ENCODE assay signal across 20 cellular contexts in the genomic region with DNA sequence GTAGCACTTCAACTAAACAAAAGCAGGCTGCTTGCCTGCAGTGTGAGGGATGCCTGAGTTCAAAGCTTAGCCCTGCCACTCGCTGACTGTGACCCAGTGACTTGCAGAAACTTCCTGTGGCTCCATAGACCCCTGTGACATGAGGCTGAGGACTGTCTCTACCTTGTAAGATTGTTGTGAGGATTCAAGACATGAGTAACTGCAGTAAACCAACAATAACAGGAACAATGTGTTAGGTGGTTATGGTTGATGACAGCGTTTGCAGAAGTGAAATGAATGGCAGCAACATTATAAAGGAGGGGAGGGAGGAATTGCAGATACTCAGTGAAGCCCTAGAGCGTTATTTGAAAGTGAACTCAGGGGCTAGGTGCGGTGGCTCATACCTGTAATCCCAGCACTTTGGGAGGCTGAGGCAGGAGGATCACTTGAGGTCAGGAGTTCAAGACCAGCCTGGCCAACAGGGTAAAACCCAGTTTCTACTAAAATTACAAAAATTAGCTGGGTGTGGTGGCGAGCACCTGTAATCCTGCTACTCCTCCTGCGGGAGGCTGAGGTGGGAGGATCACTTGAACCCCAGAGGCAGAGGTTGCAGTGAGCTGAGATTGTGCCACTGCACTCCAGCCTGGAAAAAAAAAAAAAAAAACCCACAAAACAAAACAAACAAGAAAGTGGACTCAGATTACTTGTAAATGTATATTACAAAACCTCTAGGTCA. TPM values are rescaled to one million over a fixed set of nuclear protein-coding genes. Genes with fewer than 3 reads are reported as not detected.
DNase-seq lines count a peak whose midpoint lies in the region; ATAC-seq and TF ChIP-seq lines count a peak whose summit lies in the region.
"Had no signal": no experiment of that assay in that cellular context is flagged by ENCODE, and none has a peak within 500 bp of the region (broad histone marks: within the 10 kb centered on the region; RNA-seq: fewer than 3 reads in every experiment).

No MANE protein-coding gene starts in this region.

- no peaks in the 10 kb centered on the region for H3K9me3 Mint-ChIP-seq in chondrocyte (ENCODE audit: low read depth)
- H3K9me3 Mint-ChIP-seq: activated CD4-positive, alpha-beta T cell treated with anti-CD3 and anti-CD28 coated beads, Interleukin-2, amount 10 ng/mL, durations not matched to agents 24 days and 14 days; activated T-helper 2 cell treated with anti-CD3 and anti-CD28 coated beads, Interferon-gamma antibody, Interleukin-2, Interleukin-4, amounts not matched to agents 10 μg/mL and 5 μg/mL and 100 μg/mL, durations not matched to agents 14 hours and 24 hours and 36 hours; CD8-positive, alpha-beta memory T cell; mesothelial cell of epicardium; nephron had no signal

- peaks cover 29% of the 10 kb centered on the region for H3K27me3 Mint-ChIP-seq in chondrocyte (ENCODE audit: low read depth)

- ATAC-seq in GM19395 (IDR thresholded peaks at IDR 0.05; ENCODE audit: unreplicated experiment), result peak; percentile 50
- ATAC-seq: heart left ventricle, K562, SK-N-SH treated with all-trans-retinoic acid at 6 μM for 48 hours had no signal

- H3K4me3 Mint-ChIP-seq in chondrocyte (ENCODE audit: unreplicated experiment), result no peak overlapping the region
- H3K4me3 Mint-ChIP-seq: activated CD4-positive, alpha-beta T cell treated with anti-CD3 and anti-CD28 coated beads, Interleukin-2, amount 10 ng/mL, durations not matched to agents 24 days and 14 days; CD8-positive, alpha-beta memory T cell; mesothelial cell of epicardium; nephron had no signal

- H3K36me3 Mint-ChIP-seq in chondrocyte (ENCODE audit: low read depth), result no peaks in the 10 kb centered on the region
- H3K36me3 Mint-ChIP-seq: CD8-positive, alpha-beta memory T cell; mesothelial cell of epicardium had no signal

- DNase-seq in CD1c-positive myeloid dendritic cell (ENCODE audit: extremely low spot score) (peak; percentile 48), MV-4-11 (lab: John Stamatoyannopoulos, UW) (peak; percentile 86), germinal center (ENCODE audit: low spot score) (peak; percentile 33), HUDEP-2 (lab: John Stamatoyannopoulos, UW; ENCODE audit: unreplicated experiment in 76 of 76) (no peak), dedifferentiated amniotic fluid mesenchymal stem cell (ENCODE audit: extremely low spot score) (no peak), chondrocyte (ENCODE audit: low spot score) (no peak), SW 1271 (lab: John Stamatoyannopoulos, UW) (no peak)
- DNase-seq: activated CD4-positive, alpha-beta T cell treated with anti-CD3 and anti-CD28 coated beads, Interleukin-2, amount 10 ng/mL, durations not matched to agents 24 days and 14 days; DND-41; heart left ventricle; NCI-H2029 treated with DMSO at 0.1 percent for 48 hours; NCI-H345; sigmoid colon had no signal

- TF ChIP-seq CTCF in chondrocyte (IDR thresholded peaks at IDR 0.05), result no peak

- no peak overlapping the region for H3K27ac Mint-ChIP-seq in chondrocyte (ENCODE audit: unreplicated experiment)
- H3K27ac Mint-ChIP-seq: activated CD4-positive, alpha-beta T cell treated with anti-CD3 and anti-CD28 coated beads, Interleukin-2, amount 10 ng/mL, durations not matched to agents 24 days and 14 days; activated T-helper 2 cell treated with anti-CD3 and anti-CD28 coated beads, Interferon-gamma antibody, Interleukin-2, Interleukin-4, amounts not matched to agents 10 μg/mL and 5 μg/mL and 100 μg/mL, durations not matched to agents 14 hours and 24 hours and 36 hours; mesothelial cell of epicardium; nephron had no signal

- H3K4me1 Mint-ChIP-seq in chondrocyte (ENCODE audit: low read depth), result peaks cover 8% of the 10 kb centered on the region
- H3K4me1 Mint-ChIP-seq: activated CD4-positive, alpha-beta T cell treated with anti-CD3 and anti-CD28 coated beads, Interleukin-2, amount 10 ng/mL, durations not matched to agents 24 days and 14 days; CD8-positive, alpha-beta memory T cell had no signal

RNA-seq across cellular contexts. Expression of gene EMP2, which starts 33.5 kb away (rescaled TPM):
- total RNA-seq in chondrocyte, result 8.1 to 14.6 TPM (median 11.9 TPM) in 3 replicates
- total RNA-seq: activated CD4-positive, alpha-beta T cell treated with anti-CD3 and anti-CD28 coated beads, Interleukin-2, amount 10 ng/mL, durations not matched to agents 24 days and 14 days; CD8-positive, alpha-beta memory T cell had no signal

Comparison
In these comparisons a context has a peak if more than half of its experiments do, and no peak if none do; other contexts are left out.
1. DNase-seq: peak in CD1c-positive myeloid dendritic cell (single experiment), MV-4-11 (single experiment) and germinal center (single experiment); none in HUDEP-2 (0 of 76), dedifferentiated amniotic fluid mesenchymal stem cell (single experiment), chondrocyte (single experiment) and SW 1271 (0 of 2).